ENCODE assay signal across 8 cellular contexts in the genomic region with DNA sequence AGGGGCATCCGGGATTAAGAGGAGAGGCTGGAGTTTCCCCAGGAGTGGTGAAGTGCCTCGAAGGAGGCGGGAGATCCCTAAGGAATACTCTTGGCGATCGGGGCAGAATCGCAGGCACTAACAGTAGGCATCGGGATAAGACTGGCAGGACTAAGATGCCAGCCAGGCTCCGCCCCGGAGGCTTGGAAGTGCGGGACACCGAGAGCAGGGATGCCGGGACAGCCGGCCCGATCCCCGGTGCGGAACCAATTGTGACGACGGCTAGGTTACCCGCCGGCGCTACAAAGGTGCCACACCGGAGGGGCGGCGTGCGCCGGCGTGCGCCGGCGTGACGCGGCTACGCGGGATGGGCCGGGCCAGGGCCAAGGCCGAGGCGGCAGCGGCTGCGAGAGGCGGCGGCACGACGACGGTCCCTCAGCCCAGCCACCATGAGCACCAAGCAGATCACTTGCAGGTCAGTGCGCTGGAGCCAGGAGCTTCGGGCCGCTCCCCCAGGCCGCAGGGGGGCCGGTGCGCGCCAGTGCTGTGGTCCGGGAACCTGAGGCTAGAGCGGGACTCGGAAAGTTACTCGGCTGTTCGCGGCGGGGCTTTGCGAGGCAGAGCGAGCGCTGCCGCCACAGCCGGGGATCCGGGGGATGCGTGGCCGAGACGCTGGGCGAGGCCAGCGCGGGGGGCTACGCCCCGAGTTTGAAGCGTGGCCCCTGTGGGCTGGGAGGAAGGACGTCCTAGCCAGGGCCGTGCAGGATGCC. TPM values are rescaled to one million over a fixed set of nuclear protein-coding genes. Genes with fewer than 3 reads are reported as not detected.
A peak's percentile ranks its signal among the peaks of the same experiment; 100 is the strongest.
DNase-seq lines count a peak whose midpoint lies in the region; ATAC-seq lines count a peak whose summit lies in the region.

A gene with protein sequence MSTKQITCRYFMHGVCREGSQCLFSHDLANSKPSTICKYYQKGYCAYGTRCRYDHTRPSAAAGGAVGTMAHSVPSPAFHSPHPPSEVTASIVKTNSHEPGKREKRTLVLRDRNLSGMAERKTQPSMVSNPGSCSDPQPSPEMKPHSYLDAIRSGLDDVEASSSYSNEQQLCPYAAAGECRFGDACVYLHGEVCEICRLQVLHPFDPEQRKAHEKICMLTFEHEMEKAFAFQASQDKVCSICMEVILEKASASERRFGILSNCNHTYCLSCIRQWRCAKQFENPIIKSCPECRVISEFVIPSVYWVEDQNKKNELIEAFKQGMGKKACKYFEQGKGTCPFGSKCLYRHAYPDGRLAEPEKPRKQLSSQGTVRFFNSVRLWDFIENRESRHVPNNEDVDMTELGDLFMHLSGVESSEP (plus strand): TSS at position 365 of the 749 bp plus-strand sequence. CDS start 64 bp downstream, at position 429.

- ATAC-seq in GM19328 (IDR thresholded peaks at IDR 0.05; ENCODE audit: unreplicated experiment) (peak; percentile 87), HG03469 (IDR thresholded peaks at IDR 0.05; ENCODE audit: unreplicated experiment) (peak; percentile 58)

- peak; percentile 95 for DNase-seq in CD1c-positive myeloid dendritic cell (ENCODE audit: extremely low spot score)
- peak; percentile 5 for DNase-seq in NK-92 (lab: John Stamatoyannopoulos, UW; ENCODE audit: unreplicated experiment)
- peak; percentile 53 to 79 for DNase-seq in activated CD8-positive, alpha-beta memory T cell treated with anti-CD3 and anti-CD28 coated beads for 1 hour (ENCODE audit: extremely low read depth in 1 of 2, low read depth in 1 of 2)
- DNase-seq in effector CD4-positive, alpha-beta T cell = peak; percentile 76
- DNase-seq in lung microvascular endothelial cell (ENCODE audit: low read depth in 2 of 2) = peak; percentile 91 to 92
- peak; percentile 67 to 76 (median 70) for DNase-seq in stimulated activated CD4-positive, alpha-beta T cell treated with anti-CD3 and anti-CD28 coated beads, TNF-alpha, amount 100 ng/mL, for 48 hours (ENCODE audit: low read depth in 3 of 3)

RNA-seq across cellular contexts. Expression of the gene that starts here (rescaled TPM):
- 21.6 and 23.3 TPM in 2 replicates for total RNA-seq in lung microvascular endothelial cell

Comparison
In these comparisons a context has a peak if more than half of its experiments do, and no peak if none do; other contexts are left out.
1. Peak in every context shown above with its lines: DNase-seq and ATAC-seq.
2. DNase-seq: peak in every context shown above with its lines; median percentile 95 in CD1c-positive myeloid dendritic cell; 92 in lung microvascular endothelial cell; 76 in effector CD4-positive, alpha-beta T cell; 70 in stimulated activated CD4-positive, alpha-beta T cell treated with anti-CD3 and anti-CD28 coated beads, TNF-alpha, amount 100 ng/mL, for 48 hours; 66 in activated CD8-positive, alpha-beta memory T cell treated with anti-CD3 and anti-CD28 coated beads for 1 hour; 5 in NK-92.